2 cellular contexts compared by ENCODE assay signal in genomic region chr9:128259156-128259555, GRCh38.
TF ChIP-seq lines count a peak whose summit lies in the region.

No MANE protein-coding gene starts in this region.

TF ChIP-seq in HepG2, 621 proteins besides CTCF, POLR2A, EP300 and RAD21:
- TF ChIP-seq AGO2 (optimal IDR thresholded peaks at IDR 0.05; ENCODE audit: low read depth, low read length) = peak; percentile 21
- TF ChIP-seq ZNF7 (CRISPR knock-in tag; IDR thresholded peaks at IDR 0.05) = no peak

TF ChIP-seq in WTC11, 78 proteins besides CTCF, POLR2A, EP300 and RAD21:
- TF ChIP-seq JUN (CRISPR knock-in tag; IDR thresholded peaks at IDR 0.05) = no peak
- no peak for TF ChIP-seq NFATC4 (CRISPR knock-in tag; IDR thresholded peaks at IDR 0.05)
- no peak for TF ChIP-seq FOXP4 (CRISPR knock-in tag; IDR thresholded peaks at IDR 0.05)
- no peak for TF ChIP-seq FOXJ3 (CRISPR knock-in tag; IDR thresholded peaks at IDR 0.05; ENCODE audit: borderline replicate concordance)
- TF ChIP-seq E2F5 (CRISPR knock-in tag; IDR thresholded peaks at IDR 0.05) = no peak
- TF ChIP-seq IRF1 (CRISPR knock-in tag; IDR thresholded peaks at IDR 0.05) = no peak
- no peak for TF ChIP-seq CBFB (CRISPR knock-in tag; IDR thresholded peaks at IDR 0.05; ENCODE audit: low read depth)
- no peak for TF ChIP-seq ZNF232 (CRISPR knock-in tag; IDR thresholded peaks at IDR 0.05)
- TF ChIP-seq ZBTB21 (CRISPR knock-in tag; IDR thresholded peaks at IDR 0.05; ENCODE audit: borderline replicate concordance) = no peak
- TF ChIP-seq ZNF263 (CRISPR knock-in tag; IDR thresholded peaks at IDR 0.05; ENCODE audit: low read depth) = no peak
- no peak for TF ChIP-seq ELF4 (CRISPR knock-in tag; IDR thresholded peaks at IDR 0.05; ENCODE audit: low read depth)
- TF ChIP-seq E2F1 (CRISPR knock-in tag; IDR thresholded peaks at IDR 0.05) = no peak
- TF ChIP-seq ZNF671 (CRISPR knock-in tag; IDR thresholded peaks at IDR 0.05) = no peak
- no peak for TF ChIP-seq GABPB1 (CRISPR knock-in tag; IDR thresholded peaks at IDR 0.05)
- no peak for TF ChIP-seq MAX (CRISPR knock-in tag; IDR thresholded peaks at IDR 0.05)
- TF ChIP-seq ZBTB43 (CRISPR knock-in tag; IDR thresholded peaks at IDR 0.05) = no peak
- no peak for TF ChIP-seq FOXP1 (CRISPR knock-in tag; IDR thresholded peaks at IDR 0.05; ENCODE audit: borderline replicate concordance)
TF ChIP-seq in WTC11: peak in this region for 0.
